ENCODE assay signal across 10 cellular contexts in the genomic region with DNA sequence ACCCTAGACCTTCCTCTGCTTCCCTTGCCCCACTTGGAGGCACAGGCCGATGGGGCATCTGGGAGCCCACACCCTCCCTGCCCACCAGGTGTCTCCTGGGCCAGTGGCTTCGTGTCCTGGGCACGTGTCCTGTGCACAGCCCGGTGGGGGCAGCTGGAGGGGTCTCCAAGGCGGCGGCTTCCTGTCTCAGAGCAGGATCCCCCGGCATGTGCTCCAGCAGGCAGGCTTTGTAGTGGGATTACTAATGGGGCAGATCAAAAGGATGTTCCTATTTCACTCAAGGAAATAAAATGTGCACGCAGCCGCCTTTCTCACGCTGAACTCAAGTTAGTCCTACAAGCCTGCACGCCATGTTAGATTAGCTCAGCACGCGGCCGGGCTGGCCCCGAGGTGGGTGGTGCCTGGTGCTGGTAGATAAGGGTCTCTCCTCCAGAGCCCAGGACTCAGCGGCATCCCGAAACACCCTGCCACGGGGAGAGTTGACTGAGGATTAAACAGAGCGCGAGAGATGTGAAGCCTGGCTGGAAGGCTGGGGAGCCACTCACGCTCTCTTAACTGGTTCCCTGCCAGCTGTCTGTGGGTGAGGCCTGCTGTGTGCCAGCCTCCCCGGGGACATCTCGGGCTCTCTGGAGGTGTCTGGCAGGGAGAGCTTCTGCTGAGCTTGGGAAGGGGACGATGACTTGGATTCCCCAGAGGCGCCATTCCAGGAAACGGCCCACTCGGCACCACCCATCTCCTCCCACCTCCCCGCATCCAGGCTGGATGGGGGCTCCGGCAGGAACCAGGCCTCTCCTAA.
DNase-seq lines count a peak whose midpoint lies in the region; ATAC-seq, FAIRE-seq and TF ChIP-seq lines count a peak whose summit lies in the region.
"Had no signal": no experiment of that assay in that cellular context is flagged by ENCODE, and none has a peak within 500 bp of the region (broad histone marks: within the 10 kb centered on the region; RNA-seq: fewer than 3 reads in every experiment).

No MANE protein-coding gene starts in this region.

- H2BK20ac ChIP-seq in H1 (ENCODE audit: low read length) = no peak overlapping the region

- H3K4me3 ChIP-seq in AG10803 (ENCODE audit: low read length) = no peak overlapping the region
- no peak overlapping the region for H3K4me3 ChIP-seq in H1 (ENCODE audit: extremely low read depth in 1 of 4, insufficient read depth in 2 of 4, low read depth in 3 of 4, low read length in 4 of 4)

- no peaks in the 10 kb centered on the region for H3K23me2 ChIP-seq in H1 (ENCODE audit: low read depth, low read length)

- H3K27me3 Mint-ChIP-seq in nephron progenitor cell (ENCODE audit: low read depth, poor library complexity) = no peaks in the 10 kb centered on the region
- no peaks in the 10 kb centered on the region for H3K27me3 Mint-ChIP-seq in activated CD4-positive, alpha-beta T cell treated with anti-CD3 and anti-CD28 coated beads for 36 hours

- POLR2A ChIA-PET in H1 (lab: Charles Lee; ENCODE audit: partially characterized antibody) (no interaction called here), HEK293T (lab: Yijun Ruan, JAX) (no interaction called here)
- POLR2A ChIA-PET in activated CD4-positive, alpha-beta T cell treated with anti-CD3 and anti-CD28 coated beads for 36 hours (lab: Charles Lee) = no interaction called here

- DNase-seq in AG10803 (ENCODE audit: low read depth) = peak; percentile 73
- DNase-seq in NCI-H1417 treated with DMSO at 0.1 percent for 48 hours (lab: John Stamatoyannopoulos, UW) = peak; percentile 20
- DNase-seq in H1 (ENCODE audit: low read depth in 1 of 2, low spot score in 2 of 2) = no peak
- peak; percentile 35 for DNase-seq in nephron progenitor cell
- no peak for DNase-seq in activated CD4-positive, alpha-beta T cell treated with anti-CD3 and anti-CD28 coated beads for 48 hours
- no peak for DNase-seq in foreskin melanocyte
- DNase-seq in activated CD4-positive, alpha-beta T cell treated with anti-CD3 and anti-CD28 coated beads for 36 hours = no peak
- DNase-seq in HEK293T (ENCODE audit: extremely low spot score) = no peak
- DNase-seq: activated T-cell treated with anti-CD3 and anti-CD28 coated beads, Interleukin-2, amount 50 U/mL, for 72 hours had no signal

- no peaks in the 10 kb centered on the region for H3K9me3 Mint-ChIP-seq in nephron progenitor cell
- H3K9me3 Mint-ChIP-seq in activated CD4-positive, alpha-beta T cell treated with anti-CD3 and anti-CD28 coated beads for 36 hours (ENCODE audit: low read depth) = no peaks in the 10 kb centered on the region
- H3K9me3 Mint-ChIP-seq: activated T-cell treated with anti-CD3 and anti-CD28 coated beads, Interleukin-2, amount 50 U/mL, for 72 hours had no signal

- TF ChIP-seq POLR2A in H1 (IDR thresholded peaks at IDR 0.05; ENCODE audit: control extremely low read depth in 1 of 2, low read depth in 2 of 2, low read length in 2 of 2) = no peak

- TF ChIP-seq RAD21 in H1 (IDR thresholded peaks at IDR 0.05 in 1 of 2, conservative IDR thresholded peaks at IDR 0.05 in 1 of 2; ENCODE audit: low read depth in 2 of 2, low read length in 2 of 2) = no peak

- no peak for TF ChIP-seq CTCF in AG10803 (conservative IDR thresholded peaks at IDR 0.05; ENCODE audit: low read length)
- TF ChIP-seq CTCF in H1 (IDR thresholded peaks at IDR 0.05; ENCODE audit: control extremely low read depth in 1 of 3, insufficient read depth in 1 of 3, low read depth in 1 of 3, low read length in 3 of 3) = no peak
- no peak for TF ChIP-seq CTCF in nephron progenitor cell (IDR thresholded peaks at IDR 0.05)

- H3K56ac ChIP-seq in H1 (replicated peaks; ENCODE audit: insufficient read length, low read depth, low read length) = no peak overlapping the region

- H3K36me3 ChIP-seq in H1 (ENCODE audit: control insufficient read depth in 2 of 4, insufficient read depth in 4 of 4, low read length in 3 of 4) = peaks cover 0 to 3% (median 1%) of the 10 kb centered on the region in 4 experiments; a peak in 2 of 8 replicates

- peaks cover 0 to 8% (median 5%) of the 10 kb centered on the region in 4 experiments; a peak in 4 of 7 replicates for H3K4me1 ChIP-seq in H1 (replicated peaks in 1 of 4; ENCODE audit: control insufficient read depth in 3 of 4, insufficient read depth in 4 of 4, low read length in 3 of 4)

- peak overlapping the region; percentile 58 for H3K4me3 Mint-ChIP-seq in nephron progenitor cell
- H3K4me3 Mint-ChIP-seq in activated CD4-positive, alpha-beta T cell treated with anti-CD3 and anti-CD28 coated beads for 36 hours = no peak overlapping the region
- H3K4me3 Mint-ChIP-seq: activated T-cell treated with anti-CD3 and anti-CD28 coated beads, Interleukin-2, amount 50 U/mL, for 72 hours had no signal

- no peak overlapping the region for H4K91ac ChIP-seq in H1 (replicated peaks; ENCODE audit: insufficient read length, low read length)

- H3K36me3 Mint-ChIP-seq in nephron progenitor cell (ENCODE audit: low read depth) = peaks cover 14% of the 10 kb centered on the region
- H3K36me3 Mint-ChIP-seq in activated CD4-positive, alpha-beta T cell treated with anti-CD3 and anti-CD28 coated beads for 36 hours (ENCODE audit: low read depth) = peaks cover 3% of the 10 kb centered on the region

- no peaks in the 10 kb centered on the region for H3K9me3 ChIP-seq in H1 (ENCODE audit: insufficient read depth in 2 of 2, low read depth in 1 of 2, low read length in 1 of 2)

- no peak overlapping the region; the same call in 1 of the 2 replicates for H3K18ac ChIP-seq in H1 (ENCODE audit: extremely low read depth, low read length)

- peaks cover 3% of the 10 kb centered on the region in 2 experiments for H4K20me1 ChIP-seq in H1 (replicated peaks in 1 of 2; ENCODE audit: control insufficient read depth in 1 of 2, insufficient read depth in 2 of 2, low read length in 2 of 2)

- H2BK15ac ChIP-seq in H1 (ENCODE audit: low read length) = no peak overlapping the region

- peak overlapping the region; percentile 97 for H3K27ac Mint-ChIP-seq in nephron progenitor cell
- H3K27ac Mint-ChIP-seq in activated CD4-positive, alpha-beta T cell treated with anti-CD3 and anti-CD28 coated beads for 36 hours = no peak overlapping the region
- H3K27ac Mint-ChIP-seq: activated T-cell treated with anti-CD3 and anti-CD28 coated beads, Interleukin-2, amount 50 U/mL, for 72 hours had no signal

- H3K14ac ChIP-seq in H1 (ENCODE audit: insufficient read length) = no peak overlapping the region

- FAIRE-seq in H1 (lab: Jason Lieb, UNC) = no peak

- no peak overlapping the region for H2BK120ac ChIP-seq in H1 (replicated peaks; ENCODE audit: low read depth, low read length)

- intact Hi-C loops in activated CD4-positive, alpha-beta T cell treated with anti-CD3 and anti-CD28 coated beads for 36 hours (cut with DNase I, micrococcal nuclease) = no loop called here

- H3K4me1 Mint-ChIP-seq in nephron progenitor cell = peaks cover 80% of the 10 kb centered on the region
- no peaks in the 10 kb centered on the region for H3K4me1 Mint-ChIP-seq in activated CD4-positive, alpha-beta T cell treated with anti-CD3 and anti-CD28 coated beads for 36 hours

- no peaks in the 10 kb centered on the region for H3K27me3 ChIP-seq in H1 (replicated peaks in 1 of 4; ENCODE audit: control insufficient read depth in 3 of 4, extremely low read depth in 1 of 4, insufficient read depth in 3 of 4, low read length in 3 of 4)

- no peak overlapping the region for H3K27ac ChIP-seq in H1 (ENCODE audit: low read depth, low read length)

- CTCF ChIA-PET in H1 (lab: Charles Lee; ENCODE audit: partially characterized antibody) (interaction anchor here (0.7 to 1.3 kb wide), 7 partner anchors 16 to 282 kb away, joined by 3 to 6 read pairs (median 3); no protein-coding TSS in a partner anchor), HEK293T (lab: Yijun Ruan, JAX) (no interaction called here)
- CTCF ChIA-PET in activated CD4-positive, alpha-beta T cell treated with anti-CD3 and anti-CD28 coated beads for 36 hours (lab: Charles Lee) = no interaction called here

- H2AK5ac ChIP-seq in H1 (ENCODE audit: low read depth, low read length) = no peak overlapping the region

- H3K4ac ChIP-seq in H1 (replicated peaks; ENCODE audit: insufficient read length, low read depth, low read length) = no peak overlapping the region

- no peak for ATAC-seq in activated CD4-positive, alpha-beta T cell treated with anti-CD3 and anti-CD28 coated beads for 36 hours
- ATAC-seq: activated T-cell treated with anti-CD3 and anti-CD28 coated beads, Interleukin-2, amount 50 U/mL, for 72 hours; left colon had no signal

- H2BK12ac ChIP-seq in H1 (ENCODE audit: low read depth, low read length) = no peak overlapping the region

- no peak overlapping the region for H3K4me2 ChIP-seq in H1 (ENCODE audit: insufficient read depth in 1 of 2, low read depth in 2 of 2, low read length in 2 of 2)

- no peak overlapping the region for H2AFZ ChIP-seq in H1 (ENCODE audit: low read length)

- peak overlapping the region; percentile 75 for H4K8ac ChIP-seq in H1 (ENCODE audit: extremely low read depth, insufficient read depth, low read length)

- TF ChIP-seq EP300 in H1 (IDR thresholded peaks at IDR 0.05; ENCODE audit: borderline replicate concordance in 1 of 2, low read depth in 2 of 2, low read length in 2 of 2) = no peak

- no peak overlapping the region for H4K5ac ChIP-seq in H1 (ENCODE audit: insufficient read length, low read depth, low read length)

- no peaks in the 10 kb centered on the region for H3K79me2 ChIP-seq in H1 (ENCODE audit: control insufficient read depth in 1 of 2, insufficient read depth in 2 of 2, low read length in 2 of 2)

- H3K9ac ChIP-seq in H1 (replicated peaks in 1 of 4; ENCODE audit: extremely low read depth in 1 of 4, low read depth in 3 of 4, low read length in 3 of 4) = no peak overlapping the region

- no peaks in the 10 kb centered on the region for H3K79me1 ChIP-seq in H1 (ENCODE audit: low read depth, low read length)

- no peak overlapping the region for H3K23ac ChIP-seq in H1 (ENCODE audit: insufficient read length)

- no peak overlapping the region for H2BK5ac ChIP-seq in H1 (ENCODE audit: low read depth, low read length)

- 89% methylated on average over 27 of the region's 29 CpGs; no CpG with 5 or more reads in 1 of the 2 experiments for WGBS in H1 (ENCODE audit: extremely low coverage in 1 of 2, insufficient coverage in 1 of 2, insufficient read length in 1 of 2, insufficient replicate concordance in 2 of 2, low coverage in 1 of 2, low lambda C conversion rate in 2 of 2, missing lambda C conversion rate in 1 of 2), 2 experiments

TF ChIP-seq in H1, 55 proteins besides CTCF, POLR2A, EP300 and RAD21:
- 0 out of 2 replicates have a peak, but pooled peaks have one; percentile 18 for TF ChIP-seq KDM1A (IDR thresholded peaks at IDR 0.05; ENCODE audit: borderline replicate concordance, low read length)
- no peak for TF ChIP-seq RXRA (IDR thresholded peaks at IDR 0.05; ENCODE audit: insufficient read depth, low read depth, low read length)

TF ChIP-seq in HEK293T, 16 proteins besides CTCF, POLR2A, EP300 and RAD21 (continues in another document):
- TF ChIP-seq FOXA1 (IDR thresholded peaks at IDR 0.05) = no peak
- TF ChIP-seq ELF4 (IDR thresholded peaks at IDR 0.05) = no peak
- no peak for TF ChIP-seq ZNF384 (IDR thresholded peaks at IDR 0.05)
- no peak for TF ChIP-seq CTBP1 (IDR thresholded peaks at IDR 0.05; ENCODE audit: borderline replicate concordance)
- TF ChIP-seq SP1 (IDR thresholded peaks at IDR 0.05) = no peak
- no peak for TF ChIP-seq L3MBTL2 (conservative IDR thresholded peaks at IDR 0.05)
- no peak for TF ChIP-seq SUZ12 (IDR thresholded peaks at IDR 0.05)
- no peak for TF ChIP-seq BHLHE40 (IDR thresholded peaks at IDR 0.05; ENCODE audit: borderline replicate concordance)

Comparison
In these comparisons a context has a peak if more than half of its experiments do, and no peak if none do; other contexts are left out.
1. DNase-seq: peak in AG10803 (single experiment), NCI-H1417 treated with DMSO at 0.1 percent for 48 hours (single experiment) and nephron progenitor cell (single experiment); none in H1 (0 of 2), activated CD4-positive, alpha-beta T cell treated with anti-CD3 and anti-CD28 coated beads for 48 hours (single experiment), foreskin melanocyte (single experiment), activated CD4-positive, alpha-beta T cell treated with anti-CD3 and anti-CD28 coated beads for 36 hours (single experiment) and HEK293T (single experiment).